ENCODE assay signal across 8 cellular contexts in genomic region chr4:105990933-105991332, GRCh38.
DNase-seq lines count a peak whose midpoint lies in the region; ATAC-seq and TF ChIP-seq lines count a peak whose summit lies in the region.

No MANE protein-coding gene starts in this region.

- intact Hi-C loops in left colon (cut with DNase I, micrococcal nuclease) (no loop called here), upper lobe of right lung (cut with DNase I) (no loop called here)

- peak overlapping the region; percentile 55 for H3K27ac ChIP-seq in upper lobe of right lung

- DNase-seq in NCI-H146 (lab: John Stamatoyannopoulos, UW) (peak; percentile 1), NCI-H146 treated with DMSO at 0.1 percent for 48 hours (lab: John Stamatoyannopoulos, UW; ENCODE audit: unreplicated experiment) (no peak), cardiac fibroblast (ENCODE audit: low read depth in 2 of 2) (peak; percentile 62 to 74), left colon (peak; percentile 66 to 67), upper lobe of right lung (peak; percentile 78), DMS114 treated with DMSO at 0.1 percent for 48 hours (lab: John Stamatoyannopoulos, UW; ENCODE audit: unreplicated experiment) (no peak)

- ATAC-seq in left colon, result peak; percentile 60
- ATAC-seq in upper lobe of right lung, result peak; percentile 82
- no peak for ATAC-seq in GM18909 (IDR thresholded peaks at IDR 0.05; ENCODE audit: poor library complexity, unreplicated experiment)
- no peak for ATAC-seq in HG02884 (IDR thresholded peaks at IDR 0.05; ENCODE audit: unreplicated experiment)

- no peaks in the 10 kb centered on the region for H3K9me3 ChIP-seq in upper lobe of right lung

- TF ChIP-seq CTCF in cardiac fibroblast (IDR thresholded peaks at IDR 0.05; ENCODE audit: low read depth, low read length) (no peak), upper lobe of right lung (IDR thresholded peaks at IDR 0.05) (no peak)

- no peaks in the 10 kb centered on the region for H3K36me3 ChIP-seq in upper lobe of right lung

- H3K27me3 ChIP-seq in upper lobe of right lung, result no peaks in the 10 kb centered on the region

- H3K4me3 ChIP-seq in cardiac fibroblast (replicated peaks in 1 of 2; ENCODE audit: low read depth in 2 of 2, low read length in 2 of 2), result no peak overlapping the region
- no peak overlapping the region for H3K4me3 ChIP-seq in upper lobe of right lung

- H3K4me1 ChIP-seq in upper lobe of right lung, result peaks cover 12% of the 10 kb centered on the region

Comparison
In these comparisons a context has a peak if more than half of its experiments do, and no peak if none do; other contexts are left out.
1. DNase-seq: peak in NCI-H146 (single experiment), cardiac fibroblast (2 of 2), left colon (2 of 2) and upper lobe of right lung (single experiment); none in NCI-H146 treated with DMSO at 0.1 percent for 48 hours (single experiment) and DMS114 treated with DMSO at 0.1 percent for 48 hours (single experiment).
2. ATAC-seq: peak in left colon (single experiment) and upper lobe of right lung (single experiment); none in GM18909 (single experiment) and HG02884 (single experiment).